In the genomic region with DNA sequence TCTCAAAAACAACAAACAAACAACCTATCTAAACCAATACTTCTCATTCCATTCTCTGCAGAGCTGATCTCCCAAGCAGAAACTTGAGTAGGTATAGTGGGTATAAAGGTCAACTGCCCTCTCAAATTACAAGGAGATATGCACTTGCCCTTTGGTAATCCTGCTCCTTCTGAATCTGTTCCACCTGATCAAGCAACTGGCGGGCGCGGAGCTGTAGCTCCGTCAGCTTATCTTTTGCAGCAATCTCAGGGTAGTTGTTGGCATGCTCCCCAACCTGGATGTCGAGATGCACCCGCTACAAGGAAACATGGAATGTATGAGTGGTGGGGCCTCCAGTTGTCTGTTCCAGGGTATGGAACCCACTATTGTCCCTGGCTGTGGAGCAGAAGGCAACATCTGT, we compare ENCODE assay signal across 10 cellular contexts. TPM values are rescaled to one million over a fixed set of nuclear protein-coding genes. Genes with fewer than 3 reads are reported as not detected.
A peak's percentile ranks its signal among the peaks of the same experiment; 100 is the strongest.
DNase-seq lines count a peak whose midpoint lies in the region; ATAC-seq and TF ChIP-seq lines count a peak whose summit lies in the region.
"Had no signal": no experiment of that assay in that cellular context is flagged by ENCODE, and none has a peak within 500 bp of the region (broad histone marks: within the 10 kb centered on the region; RNA-seq: fewer than 3 reads in every experiment).

No MANE protein-coding gene starts in this region.

- CTCF ChIA-PET in RWPE1 (lab: Yijun Ruan, JAX): interaction anchor here (0.7 to 1.4 kb wide), 2 partner anchors 16 to 266 kb away, joined by 3 to 4 read pairs; no protein-coding TSS in a partner anchor

- in situ Hi-C loops in GM13977 (cut with MboI; ENCODE audit: low pct_unique_long_range_greater_than_20kb, low sequenced_read_pairs, unreplicated experiment): loop anchor here (10.0 to 25.0 kb wide), 2 partner anchors 264 to 556 kb away; a partner anchor contains a TSS
- in situ Hi-C loops in KBM-7 (cut with MboI; ENCODE audit: low pct_unique_long_range_greater_than_20kb, low sequenced_read_pairs): loop anchor here (25.0 kb wide), 2 partner anchors 356 to 556 kb away; no protein-coding TSS in a partner anchor

- POLR2A ChIA-PET in RWPE1 (lab: Yijun Ruan, JAX; ENCODE audit: low non-redundant PET): no interaction called here

- TF ChIP-seq CTCF in GM12864 (IDR thresholded peaks at IDR 0.05; ENCODE audit: low read depth, low read length, missing control alignments) (no peak), RWPE1 (conservative IDR thresholded peaks at IDR 0.05; ENCODE audit: low read depth) (no peak), fibroblast of mammary gland (conservative IDR thresholded peaks at IDR 0.05; ENCODE audit: control insufficient read depth, insufficient read depth, low read depth, low read length) (no peak), GM13977 (IDR thresholded peaks at IDR 0.05; ENCODE audit: extremely low read depth, insufficient read depth, missing control alignments) (no peak)

- peak overlapping the region; percentile 96 for H3K27ac ChIP-seq in RWPE1

- peak overlapping the region; percentile 74 for H3K4me3 ChIP-seq in GM12864 (ENCODE audit: low read depth, low read length)
- peak overlapping the region; percentile 83 for H3K4me3 ChIP-seq in fibroblast of mammary gland (ENCODE audit: control insufficient read depth, low read depth, low read length)

- ATAC-seq in GM21737 (IDR thresholded peaks at IDR 0.05; ENCODE audit: unreplicated experiment) (no peak), GM18858 (IDR thresholded peaks at IDR 0.05; ENCODE audit: unreplicated experiment) (no peak)

- DNase-seq in GM12864 (ENCODE audit: low read depth) (no peak), RWPE1 (ENCODE audit: low spot score) (no peak), fibroblast of mammary gland (ENCODE audit: low read depth) (no peak), renal cortical epithelial cell (ENCODE audit: low read depth) (peak; percentile 21), GM13977 (ENCODE audit: low spot score) (no peak), KBM-7 (no peak)
- DNase-seq: NCI-H1048 had no signal

RNA-seq across cellular contexts. Expression of a gene that starts 1.1 kb away (rescaled TPM):
- total RNA-seq in renal cortical epithelial cell: 259 and 304 TPM in 2 replicates

RNA-seq across cellular contexts. Expression of a gene that starts 7.2 kb away (rescaled TPM):
- total RNA-seq in renal cortical epithelial cell: 51.1 and 71.2 TPM in 2 replicates

RNA-seq across cellular contexts. Expression of a gene that starts 25.5 kb away (rescaled TPM):
- total RNA-seq in renal cortical epithelial cell: 105 and 157 TPM in 2 replicates

RNA-seq across cellular contexts. Expression of a gene that starts 39.8 kb away (rescaled TPM):
- total RNA-seq in renal cortical epithelial cell: 0.20 and 0.35 TPM in 2 replicates
- total RNA-seq: glomerular endothelial cell had no signal
